ENCODE assay signal across 23 cellular contexts in the genomic region with DNA sequence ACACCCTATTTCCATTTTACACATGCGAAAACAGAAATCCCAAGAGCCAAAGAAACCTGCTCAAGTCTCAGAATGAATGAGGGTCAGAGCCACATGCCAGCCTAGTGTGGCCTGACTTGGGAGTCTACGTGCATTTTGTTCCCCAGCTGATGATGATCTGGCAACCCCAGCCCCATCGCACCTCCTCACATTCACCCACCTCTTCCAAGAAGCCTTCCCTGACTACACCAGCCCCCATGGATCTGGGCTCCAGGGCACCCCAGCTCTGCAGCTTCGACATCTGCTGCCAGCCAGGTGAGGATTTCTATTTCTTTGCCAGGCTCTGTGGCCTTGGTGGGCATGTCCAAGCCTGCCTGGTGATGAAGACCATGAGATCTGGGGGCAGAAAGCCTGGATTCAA. TPM values are rescaled to one million over a fixed set of nuclear protein-coding genes. Genes with fewer than 3 reads are reported as not detected.
"Had no signal": no experiment of that assay in that cellular context is flagged by ENCODE, and none has a peak within 500 bp of the region (broad histone marks: within the 10 kb centered on the region; RNA-seq: fewer than 3 reads in every experiment).

No MANE protein-coding gene starts in this region.

- ATAC-seq: effector memory CD8-positive, alpha-beta T cell; naive thymus-derived CD4-positive, alpha-beta T cell; stimulated activated naive CD8-positive, alpha-beta T cell treated with anti-CD3 and anti-CD28 coated beads, Interleukin-15, amount 100 ng/mL, for 72 hours; upper lobe of right lung had no signal

- H3K4me3 ChIP-seq: right atrium auricular region, sigmoid colon, skin epidermis, testis, tibial nerve, upper lobe of right lung, vagina had no signal

- H3K9me3 ChIP-seq: right atrium auricular region, sigmoid colon, testis, tibial nerve, upper lobe of right lung, vagina had no signal

- H3K4me1 ChIP-seq: foreskin keratinocyte, right atrium auricular region, sigmoid colon, testis, tibial nerve, upper lobe of right lung, vagina had no signal

- DNase-seq: effector memory CD8-positive, alpha-beta T cell; foreskin keratinocyte; head of caudate nucleus; hippocampal formation; kidney glomerular epithelial cell; naive thymus-derived CD4-positive, alpha-beta T cell; nephron progenitor cell; posterior cingulate gyrus; sigmoid colon; stimulated activated CD4-positive, alpha-beta T cell treated with anti-CD3 and anti-CD28 coated beads, Interleukin-2, amount 100 ng/mL, for 24 hours; stimulated activated CD4-positive, alpha-beta T cell treated with anti-CD3 and anti-CD28 coated beads, Interleukin-4, amount 100 ng/mL, for 4 hours; stimulated activated naive B cell treated with anti-CD40 and anti-IgM and Interleukin-4, amounts not matched to agents 10 μg/mL and 1 μg/mL and 100 μg/mL, for 72 hours; stimulated activated naive CD8-positive, alpha-beta T cell treated with anti-CD3 and anti-CD28 coated beads, Interleukin-15, amount 100 ng/mL, for 72 hours; testis; upper lobe of right lung had no signal

- H3K36me3 ChIP-seq: right atrium auricular region, sigmoid colon, tibial nerve, upper lobe of right lung, vagina had no signal

- H3K27me3 ChIP-seq: right atrium auricular region, testis, tibial nerve, upper lobe of right lung, vagina had no signal

- H3K27ac ChIP-seq: foreskin keratinocyte, right atrium auricular region, sigmoid colon, skin epidermis, testis, tibial nerve, upper lobe of right lung, vagina had no signal

RNA-seq across cellular contexts. Expression of a gene that starts 41.0 kb away (rescaled TPM):
- total RNA-seq: epithelial cell of proximal tubule; foreskin keratinocyte; lung microvascular endothelial cell; mononuclear cell; naive thymus-derived CD4-positive, alpha-beta T cell; osteocyte had no signal
